In genomic region chr17:40340327-40340726, GRCh38 we compare ENCODE assay signal across 12 cellular contexts. TPM values are rescaled to one million over a fixed set of nuclear protein-coding genes. Genes with fewer than 3 reads are reported as not detected.
DNase-seq lines count a peak whose midpoint lies in the region; ATAC-seq and TF ChIP-seq lines count a peak whose summit lies in the region.
"Had no signal": no experiment of that assay in that cellular context is flagged by ENCODE, and none has a peak within 500 bp of the region (broad histone marks: within the 10 kb centered on the region; RNA-seq: fewer than 3 reads in every experiment).

No MANE protein-coding gene starts in this region.

- peaks cover 12 to 73% (median 44%) of the 10 kb centered on the region in 4 donors for H3K4me1 ChIP-seq in liver (ENCODE audit: control insufficient read depth in 4 of 4, insufficient read depth in 4 of 4, low read length in 3 of 4)
- H3K4me1 ChIP-seq in stomach: peaks cover 57 to 88% (median 80%) of the 10 kb centered on the region in 4 donors

- ATAC-seq in activated CD4-positive, alpha-beta T cell treated with anti-CD3 and anti-CD28 coated beads for 36 hours: no peak
- no peak for ATAC-seq in activated CD8-positive, alpha-beta T cell treated with anti-CD3 and anti-CD28 coated beads for 36 hours
- ATAC-seq in GM21423 (IDR thresholded peaks at IDR 0.05; ENCODE audit: unreplicated experiment): no peak

- intact Hi-C loops in activated CD4-positive, alpha-beta T cell treated with anti-CD3 and anti-CD28 coated beads for 36 hours (cut with DNase I, micrococcal nuclease): loop anchor here in 1 of 2 experiments (2.0 to 5.0 kb wide), 3 partner anchors 18 to 123 kb away; partner anchors contain the start of genes RARA and WIPF2
- intact Hi-C loops in activated CD8-positive, alpha-beta T cell treated with anti-CD3 and anti-CD28 coated beads for 36 hours (cut with micrococcal nuclease): no loop called here
- intact Hi-C loops in stomach (cut with DNase I; ENCODE audit: low total_unique reads): no loop called here

- H3K9ac ChIP-seq in liver (ENCODE audit: low read depth in 1 of 2, low read length in 2 of 2): no peak overlapping the region

- CTCF ChIA-PET in activated CD4-positive, alpha-beta T cell treated with anti-CD3 and anti-CD28 coated beads for 36 hours (lab: Charles Lee): interaction anchor here (0.7 to 2.5 kb wide), 4 partner anchors 9 to 58 kb away, joined by 3 to 16 read pairs (median 6); no protein-coding TSS in a partner anchor
- CTCF ChIA-PET in activated CD8-positive, alpha-beta T cell treated with anti-CD3 and anti-CD28 coated beads for 36 hours (lab: Charles Lee): interaction anchor here (0.9 to 26.3 kb wide), 5 partner anchors 10 to 227 kb away, joined by 3 to 780 read pairs (median 4); partner anchors contain the start of genes CDC6 and RARA

- no peak overlapping the region for H3K4me3 Mint-ChIP-seq in activated CD4-positive, alpha-beta T cell treated with anti-CD3 and anti-CD28 coated beads for 36 hours
- H3K4me3 Mint-ChIP-seq in activated CD8-positive, alpha-beta T cell treated with anti-CD3 and anti-CD28 coated beads for 36 hours: no peak overlapping the region

- no peak for TF ChIP-seq RAD21 in liver (IDR thresholded peaks at IDR 0.05)

- H3K27me3 ChIP-seq in liver (ENCODE audit: control insufficient read depth in 4 of 4, insufficient read depth in 4 of 4, low read length in 3 of 4): no peaks in the 10 kb centered on the region
- H3K27me3 ChIP-seq in stomach: no peaks in the 10 kb centered on the region
- H3K27me3 ChIP-seq in MG63: no peaks in the 10 kb centered on the region

- H3K4me1 Mint-ChIP-seq in activated CD4-positive, alpha-beta T cell treated with anti-CD3 and anti-CD28 coated beads for 36 hours: peaks cover 66% of the 10 kb centered on the region
- peaks cover 65% of the 10 kb centered on the region for H3K4me1 Mint-ChIP-seq in activated CD8-positive, alpha-beta T cell treated with anti-CD3 and anti-CD28 coated beads for 36 hours (ENCODE audit: low read depth)

- H3K9me3 Mint-ChIP-seq in activated CD4-positive, alpha-beta T cell treated with anti-CD3 and anti-CD28 coated beads for 36 hours (ENCODE audit: low read depth): no peaks in the 10 kb centered on the region
- H3K9me3 Mint-ChIP-seq in activated CD8-positive, alpha-beta T cell treated with anti-CD3 and anti-CD28 coated beads for 36 hours: no peaks in the 10 kb centered on the region

- POLR2A ChIA-PET in activated CD4-positive, alpha-beta T cell treated with anti-CD3 and anti-CD28 coated beads for 36 hours (lab: Charles Lee): interaction anchor here (1.1 kb wide), 1 partner anchor 15 kb away, joined by 3 read pairs; no protein-coding TSS in a partner anchor
- POLR2A ChIA-PET in activated CD8-positive, alpha-beta T cell treated with anti-CD3 and anti-CD28 coated beads for 36 hours (lab: Charles Lee): interaction anchor here (1.1 to 2.7 kb wide), 6 partner anchors 9 to 33 kb away, joined by 3 to 10 read pairs (median 4); no protein-coding TSS in a partner anchor

- peak overlapping the region; percentile 32 for H3K27ac Mint-ChIP-seq in activated CD4-positive, alpha-beta T cell treated with anti-CD3 and anti-CD28 coated beads for 36 hours
- H3K27ac Mint-ChIP-seq in activated CD8-positive, alpha-beta T cell treated with anti-CD3 and anti-CD28 coated beads for 36 hours: peak overlapping the region; percentile 64

- H3K9me3 ChIP-seq in liver (ENCODE audit: control insufficient read depth in 4 of 4, low read length in 3 of 4) (no peaks in the 10 kb centered on the region), stomach (no peaks in the 10 kb centered on the region), MG63 (no peaks in the 10 kb centered on the region)

- H3K27ac ChIP-seq in liver (ENCODE audit: low read depth in 1 of 2, low read length in 2 of 2): peak overlapping the region; percentile 97 to 99
- peak overlapping the region in 4 of 5 donors; percentile 89 to 98 (median 94) for H3K27ac ChIP-seq in stomach

- no peaks in the 10 kb centered on the region for H3K36me3 ChIP-seq in liver (ENCODE audit: control insufficient read depth in 4 of 4, insufficient read depth in 3 of 4, low read depth in 1 of 4, low read length in 3 of 4)
- no peaks in the 10 kb centered on the region for H3K36me3 ChIP-seq in stomach
- H3K36me3 ChIP-seq in MG63: peaks cover 46% of the 10 kb centered on the region

- H3K36me3 Mint-ChIP-seq in activated CD4-positive, alpha-beta T cell treated with anti-CD3 and anti-CD28 coated beads for 36 hours (ENCODE audit: low read depth): peaks cover 9% of the 10 kb centered on the region
- peaks cover 33% of the 10 kb centered on the region for H3K36me3 Mint-ChIP-seq in activated CD8-positive, alpha-beta T cell treated with anti-CD3 and anti-CD28 coated beads for 36 hours (ENCODE audit: low read depth)

- H3K4me3 ChIP-seq in liver (ENCODE audit: low read depth in 1 of 3, low read length in 3 of 3) (no peak overlapping the region), stomach (peak overlapping the region in 1 of 4 donors; percentile 77), MG63 (no peak overlapping the region)

- TF ChIP-seq EP300 in stomach (IDR thresholded peaks at IDR 0.05): no peak

- no peak for TF ChIP-seq POLR2A in stomach (IDR thresholded peaks at IDR 0.05)

- no peak for TF ChIP-seq CTCF in activated CD8-positive, alpha-beta T cell treated with anti-CD3 and anti-CD28 coated beads for 36 hours (IDR thresholded peaks at IDR 0.05)
- TF ChIP-seq CTCF in liver (IDR thresholded peaks at IDR 0.05; ENCODE audit: low read depth, low read length, missing input control) (no peak), stomach (IDR thresholded peaks at IDR 0.05) (no peak)

- H3K27me3 Mint-ChIP-seq in activated CD4-positive, alpha-beta T cell treated with anti-CD3 and anti-CD28 coated beads for 36 hours: no peaks in the 10 kb centered on the region
- H3K27me3 Mint-ChIP-seq in activated CD8-positive, alpha-beta T cell treated with anti-CD3 and anti-CD28 coated beads for 36 hours: no peaks in the 10 kb centered on the region

- 100% methylated on average over 1 of the region's 1 CpG for WGBS in liver
- 68 to 91% (median 85%) methylated on average over 1 of the region's 1 CpG for WGBS in stomach, 5 donors

- no peak for DNase-seq in activated CD4-positive, alpha-beta T cell treated with anti-CD3 and anti-CD28 coated beads for 36 hours
- DNase-seq in activated CD4-positive, alpha-beta T cell treated with anti-CD3 and anti-CD28 coated beads, Interleukin-2, amount 50 U/mL, for 1 hour: no peak
- DNase-seq in activated CD8-positive, alpha-beta T cell treated with anti-CD3 and anti-CD28 coated beads for 36 hours: no peak
- no peak for DNase-seq in stomach
- no peak for DNase-seq in activated effector memory CD4-positive, alpha-beta T cell treated with anti-CD3 and anti-CD28 coated beads, Interleukin-2, amount 50 U/mL, for 16 hours
- no peak for DNase-seq in MG63
- DNase-seq: NCI-H748 treated with DMSO at 0.1 percent for 48 hours; stimulated activated CD4-positive, alpha-beta T cell treated with anti-CD3 and anti-CD28 coated beads, Interleukin-1b, Interleukin-23, amount 100 ng/mL, for 48 hours had no signal

TF ChIP-seq in liver, 16 proteins besides CTCF, POLR2A, EP300 and RAD21:
- TF ChIP-seq HNF4G (IDR thresholded peaks at IDR 0.05) (no peak), RXRA (IDR thresholded peaks at IDR 0.05) (no peak)
TF ChIP-seq in liver: peak in this region for 0.

RNA-seq across cellular contexts. Expression of gene GJD3, which starts 24.2 kb away (rescaled TPM):
- total RNA-seq in activated CD4-positive, alpha-beta T cell treated with anti-CD3 and anti-CD28 coated beads for 36 hours: not detected
- total RNA-seq in activated CD8-positive, alpha-beta T cell treated with anti-CD3 and anti-CD28 coated beads for 36 hours: not detected
- total RNA-seq in liver (under 1 TPM; 0.47 to 0.59 TPM), stomach (1 to 10 TPM in 1 of 5 donors, under 1 TPM in 1, not detected in 3; 0.55 to 1.2 TPM)
- polyA plus RNA-seq in liver (under 1 TPM in 1 of 2 donors, not detected in 1; 0.48 TPM), stomach (not detected)
- total RNA-seq in MG63 (2014; rRNA removed; shearing (Covaris generic); ENCODE audit: low replicate concordance): not detected in 2 replicates
- total RNA-seq: A172 had no signal
- polyA plus RNA-seq: mammary epithelial cell had no signal

RNA-seq across cellular contexts. Expression of gene RARA, which starts 31.3 kb away (rescaled TPM):
- 10 to 100 TPM; 29.8 to 40.2 TPM for total RNA-seq in activated CD4-positive, alpha-beta T cell treated with anti-CD3 and anti-CD28 coated beads for 36 hours
- 10 to 100 TPM; 34.7 to 36.2 TPM for total RNA-seq in activated CD8-positive, alpha-beta T cell treated with anti-CD3 and anti-CD28 coated beads for 36 hours
- 10 to 100 TPM in 1 of 2 donors, 1 to 10 TPM in 1; 8.7 to 12.9 TPM for total RNA-seq in liver
- 10 to 100 TPM in 1 of 2 donors, 1 to 10 TPM in 1; 6.6 to 26.2 TPM for polyA plus RNA-seq in liver
- total RNA-seq in stomach: 10 to 100 TPM; 14.3 to 40.8 (median 24.6) TPM
- 10 to 100 TPM; 11.2 to 20.0 (median 17.1) TPM for polyA plus RNA-seq in stomach
- 8.9 and 11.2 TPM in 2 replicates for total RNA-seq in MG63 (2014; rRNA removed; shearing (Covaris generic); ENCODE audit: low replicate concordance)

RNA-seq across cellular contexts. Expression of gene CDC6, which starts 52.6 kb away (rescaled TPM):
- total RNA-seq in activated CD4-positive, alpha-beta T cell treated with anti-CD3 and anti-CD28 coated beads for 36 hours: 100 to 1,000 TPM; 105 to 171 TPM
- 100 to 1,000 TPM; 110 to 118 TPM for total RNA-seq in activated CD8-positive, alpha-beta T cell treated with anti-CD3 and anti-CD28 coated beads for 36 hours
- total RNA-seq in liver (10 to 100 TPM in 1 of 2 donors, 1 to 10 TPM in 1; 2.3 to 16.5 TPM), stomach (1 to 10 TPM in 4 of 5 donors, not detected in 1; 1.4 to 9.8 (median 4.5) TPM)
- polyA plus RNA-seq in liver (1 to 10 TPM in 1 of 2 donors, under 1 TPM in 1; 0.54 to 2.6 TPM), stomach (1 to 10 TPM; 1.1 to 4.0 (median 3.1) TPM)
- total RNA-seq in MG63 (2014; rRNA removed; shearing (Covaris generic); ENCODE audit: low replicate concordance): 31.1 and 111 TPM in 2 replicates
